In the genomic region with DNA sequence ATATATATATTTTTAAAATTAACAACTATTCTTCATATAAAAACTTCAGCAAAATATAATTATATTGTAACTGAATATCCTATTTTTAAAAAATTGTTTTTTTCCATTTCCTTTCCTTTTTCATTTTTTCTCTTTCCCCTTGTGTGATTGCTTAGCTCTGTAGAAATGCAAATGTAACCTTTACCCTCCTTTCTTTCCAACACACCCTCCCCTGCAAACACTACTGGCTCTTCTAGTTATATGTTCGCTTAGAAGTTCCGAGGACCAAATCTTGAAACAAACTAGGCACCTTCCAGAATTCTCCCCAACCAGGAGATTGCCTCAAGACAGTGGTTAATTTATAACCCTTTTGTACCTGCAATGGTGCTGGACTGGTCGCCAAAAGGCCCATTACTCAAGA, we compare ENCODE assay signal across 25 cellular contexts.
"Had no signal": no experiment of that assay in that cellular context is flagged by ENCODE, and none has a peak within 500 bp of the region (broad histone marks: within the 10 kb centered on the region; RNA-seq: fewer than 3 reads in every experiment).

No MANE protein-coding gene starts in this region.

- H3K4me3 ChIP-seq: lower lobe of right lung, right atrium auricular region, skin epidermis, spleen, suprapubic skin, thoracic aorta, tibial artery, upper lobe of right lung had no signal

- H3K4me3 Mint-ChIP-seq: naive thymus-derived CD8-positive, alpha-beta T cell; nephron; neural crest cell; stimulated activated effector memory CD8-positive, alpha-beta T cell treated with anti-CD3 and anti-CD28 coated beads, Interleukin-12 subunit alpha, Interleukin-12 subunit beta, amount 100 ng/mL, for 72 hours; stimulated activated naive CD8-positive, alpha-beta T cell treated with anti-CD3 and anti-CD28 coated beads, Interleukin-15, Interleukin-2, amounts not matched to agents 100 ng/mL and 50 ng/mL, for 24 hours had no signal

- H3K27me3 Mint-ChIP-seq: naive thymus-derived CD8-positive, alpha-beta T cell; stimulated activated naive CD8-positive, alpha-beta T cell treated with anti-CD3 and anti-CD28 coated beads, Interleukin-15, Interleukin-2, amounts not matched to agents 100 ng/mL and 50 ng/mL, for 24 hours had no signal

- H3K9me3 Mint-ChIP-seq: nephron, neural crest cell had no signal

- H3K4me1 ChIP-seq: lower lobe of right lung, parathyroid adenoma, right atrium auricular region, spleen, suprapubic skin, tibial artery, upper lobe of right lung had no signal

- H3K4me1 Mint-ChIP-seq: naive thymus-derived CD8-positive, alpha-beta T cell; nephron; neural crest cell; stimulated activated effector memory CD8-positive, alpha-beta T cell treated with anti-CD3 and anti-CD28 coated beads, Interleukin-12 subunit alpha, Interleukin-12 subunit beta, amount 100 ng/mL, for 72 hours had no signal

- H3K27ac ChIP-seq: lower lobe of right lung, neutrophil, parathyroid adenoma, right atrium auricular region, skin epidermis, spleen, suprapubic skin, thoracic aorta, tibial artery, upper lobe of right lung had no signal

- H3K9me3 ChIP-seq: lower lobe of right lung, neutrophil, right atrium auricular region, suprapubic skin, thoracic aorta, tibial artery, upper lobe of right lung had no signal

- FAIRE-seq: urothelium cell line had no signal

- H3K36me3 ChIP-seq: lower lobe of right lung, neutrophil, right atrium auricular region, spleen, suprapubic skin, thoracic aorta, tibial artery, upper lobe of right lung had no signal

- ATAC-seq: left ventricle myocardium superior; lower lobe of right lung; naive thymus-derived CD8-positive, alpha-beta T cell; sciatic nerve; stimulated activated effector memory CD8-positive, alpha-beta T cell treated with anti-CD3 and anti-CD28 coated beads, Interleukin-12 subunit alpha, Interleukin-12 subunit beta, amount 100 ng/mL, for 72 hours; upper lobe of right lung had no signal

- H3K79me2 ChIP-seq: parathyroid adenoma had no signal

- H2AFZ ChIP-seq: parathyroid adenoma had no signal

- H3K9ac ChIP-seq: parathyroid adenoma had no signal

- H3K36me3 Mint-ChIP-seq: stimulated activated effector memory CD8-positive, alpha-beta T cell treated with anti-CD3 and anti-CD28 coated beads, Interleukin-12 subunit alpha, Interleukin-12 subunit beta, amount 100 ng/mL, for 72 hours had no signal

- H3K27ac Mint-ChIP-seq: naive thymus-derived CD8-positive, alpha-beta T cell; stimulated activated effector memory CD8-positive, alpha-beta T cell treated with anti-CD3 and anti-CD28 coated beads, Interleukin-12 subunit alpha, Interleukin-12 subunit beta, amount 100 ng/mL, for 72 hours; stimulated activated naive CD8-positive, alpha-beta T cell treated with anti-CD3 and anti-CD28 coated beads, Interleukin-15, Interleukin-2, amounts not matched to agents 100 ng/mL and 50 ng/mL, for 24 hours had no signal

- DNase-seq: islet precursor cell; left ventricle myocardium superior; lower lobe of right lung; mammary epithelial cell; mesenchymal stem cell; naive thymus-derived CD8-positive, alpha-beta T cell; occipital lobe; spleen; stimulated activated CD4-positive, alpha-beta T cell treated with anti-CD3 and anti-CD28 coated beads, Interleukin-4, amount 100 ng/mL, for 24 hours; stimulated activated naive CD4-positive, alpha-beta T cell; tibial artery; trophoblast cell; upper lobe of right lung had no signal

- H3K27me3 ChIP-seq: neutrophil, right atrium auricular region, spleen, suprapubic skin, tibial artery, upper lobe of right lung had no signal
